In the genomic region with DNA sequence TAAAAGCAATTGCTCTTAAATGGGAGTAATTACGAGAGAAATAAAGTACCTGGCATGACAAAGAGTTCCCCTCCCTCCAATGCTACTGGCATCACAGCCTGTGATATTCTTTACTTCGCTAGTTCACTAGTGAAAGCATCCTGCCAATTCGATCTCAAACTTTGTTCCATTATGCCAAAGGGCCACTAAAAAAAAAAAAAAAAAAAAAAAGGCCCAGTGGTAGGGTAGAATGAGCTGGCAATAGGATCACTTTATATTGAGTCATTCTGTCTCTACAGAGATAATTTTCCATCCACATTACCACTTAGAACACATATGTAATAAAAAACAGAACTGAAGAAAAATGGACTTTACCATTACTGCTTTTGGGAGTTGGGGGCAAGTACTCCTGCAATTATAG, we compare ENCODE assay signal across 14 cellular contexts. TPM values are rescaled to one million over a fixed set of nuclear protein-coding genes. Genes with fewer than 3 reads are reported as not detected.
DNase-seq lines count a peak whose midpoint lies in the region; ATAC-seq, FAIRE-seq and TF ChIP-seq lines count a peak whose summit lies in the region.
"Had no signal": no experiment of that assay in that cellular context is flagged by ENCODE, and none has a peak within 500 bp of the region (broad histone marks: within the 10 kb centered on the region; RNA-seq: fewer than 3 reads in every experiment).

No MANE protein-coding gene starts in this region.

- H3K36me3 Mint-ChIP-seq in activated naive CD4-positive, alpha-beta T cell treated with anti-CD3 and anti-CD28 coated beads, Interleukin-2, amount 10 ng/mL, durations not matched to agents 7 days and 5 days: peaks cover 40% of the 10 kb centered on the region
- peaks cover 55% of the 10 kb centered on the region for H3K36me3 Mint-ChIP-seq in activated CD8-positive, alpha-beta T cell treated with anti-CD3 and anti-CD28 coated beads for 36 hours (ENCODE audit: low read depth)
- peaks cover 56% of the 10 kb centered on the region for H3K36me3 Mint-ChIP-seq in stimulated activated naive CD8-positive, alpha-beta T cell treated with anti-CD3 and anti-CD28 coated beads, Interleukin-15, Interleukin-2, amounts not matched to agents 100 ng/mL and 50 ng/mL, for 24 hours (ENCODE audit: low read depth)

- H3K27me3 Mint-ChIP-seq in activated naive CD4-positive, alpha-beta T cell treated with anti-CD3 and anti-CD28 coated beads, Interleukin-2, amount 10 ng/mL, durations not matched to agents 7 days and 5 days: no peaks in the 10 kb centered on the region
- no peaks in the 10 kb centered on the region for H3K27me3 Mint-ChIP-seq in activated CD8-positive, alpha-beta T cell treated with anti-CD3 and anti-CD28 coated beads for 36 hours
- H3K27me3 Mint-ChIP-seq in stimulated activated naive CD8-positive, alpha-beta T cell treated with anti-CD3 and anti-CD28 coated beads, Interleukin-15, Interleukin-2, amounts not matched to agents 100 ng/mL and 50 ng/mL, for 24 hours: no peaks in the 10 kb centered on the region

- no peak overlapping the region for H3K4me3 ChIP-seq in kidney (ENCODE audit: low read length in 2 of 2)
- H3K4me3 ChIP-seq: Peyer's patch had no signal

- CTCF ChIA-PET in activated naive CD4-positive, alpha-beta T cell treated with anti-CD3 and anti-CD28 coated beads, Interleukin-2, amount 10 ng/mL, durations not matched to agents 7 days and 5 days (lab: Charles Lee): no interaction called here
- CTCF ChIA-PET in activated CD8-positive, alpha-beta T cell treated with anti-CD3 and anti-CD28 coated beads for 36 hours (lab: Charles Lee): interaction anchor here (1.0 kb wide), 1 partner anchor 50 kb away, joined by 3 read pairs; no protein-coding TSS in a partner anchor

- POLR2A ChIA-PET in activated CD8-positive, alpha-beta T cell treated with anti-CD3 and anti-CD28 coated beads for 36 hours (lab: Charles Lee): interaction anchor here (0.8 kb wide), 1 partner anchor 9 kb away, joined by 3 read pairs; no protein-coding TSS in a partner anchor

- DNase-seq in activated naive CD4-positive, alpha-beta T cell treated with anti-CD3 and anti-CD28 coated beads, Interleukin-2, amount 10 ng/mL, durations not matched to agents 7 days and 5 days: no peak
- DNase-seq in activated naive CD4-positive, alpha-beta T cell (lab: John Stamatoyannopoulos, UW): no peak
- peak; percentile 22 for DNase-seq in activated CD8-positive, alpha-beta T cell treated with anti-CD3 and anti-CD28 coated beads for 36 hours
- DNase-seq in fibroblast of the conjunctiva (ENCODE audit: low read depth) (peak; percentile 13), kidney (no peak), globus pallidus (ENCODE audit: low spot score) (no peak)
- DNase-seq: activated CD8-positive, alpha-beta memory T cell treated with anti-CD3 and anti-CD28 coated beads, Interleukin-2, amount 50 U/mL, for 4 hours; DMS53; hypothalamus; Peyer's patch had no signal

- H3K27ac Mint-ChIP-seq in activated naive CD4-positive, alpha-beta T cell treated with anti-CD3 and anti-CD28 coated beads, Interleukin-2, amount 10 ng/mL, durations not matched to agents 7 days and 5 days: peak overlapping the region; percentile 58
- H3K27ac Mint-ChIP-seq in activated CD8-positive, alpha-beta T cell treated with anti-CD3 and anti-CD28 coated beads for 36 hours: peak overlapping the region; percentile 72
- peak overlapping the region; percentile 93 for H3K27ac Mint-ChIP-seq in stimulated activated naive CD8-positive, alpha-beta T cell treated with anti-CD3 and anti-CD28 coated beads, Interleukin-15, Interleukin-2, amounts not matched to agents 100 ng/mL and 50 ng/mL, for 24 hours

- H3K4me1 Mint-ChIP-seq in activated naive CD4-positive, alpha-beta T cell treated with anti-CD3 and anti-CD28 coated beads, Interleukin-2, amount 10 ng/mL, durations not matched to agents 7 days and 5 days: peaks cover 53% of the 10 kb centered on the region
- H3K4me1 Mint-ChIP-seq in activated CD8-positive, alpha-beta T cell treated with anti-CD3 and anti-CD28 coated beads for 36 hours (ENCODE audit: low read depth): peaks cover 52% of the 10 kb centered on the region
- H3K4me1 Mint-ChIP-seq in stimulated activated naive CD8-positive, alpha-beta T cell treated with anti-CD3 and anti-CD28 coated beads, Interleukin-15, Interleukin-2, amounts not matched to agents 100 ng/mL and 50 ng/mL, for 24 hours (ENCODE audit: low read depth): peaks cover 87% of the 10 kb centered on the region

- peak; percentile 81 for ATAC-seq in activated CD8-positive, alpha-beta T cell treated with anti-CD3 and anti-CD28 coated beads for 36 hours
- no peak for ATAC-seq in GM18858 (IDR thresholded peaks at IDR 0.05; ENCODE audit: unreplicated experiment)

- no peak overlapping the region for H3K9ac ChIP-seq in kidney (ENCODE audit: low read length in 2 of 2)

- peaks cover 15 to 30% of the 10 kb centered on the region in 2 donors for H3K4me1 ChIP-seq in kidney (ENCODE audit: control insufficient read depth in 1 of 2, insufficient read depth in 1 of 2, low read depth in 1 of 2, low read length in 2 of 2)

- peak overlapping the region in 1 of 2 donors; percentile 3 for H3K27ac ChIP-seq in kidney (ENCODE audit: low read depth in 2 of 2, low read length in 2 of 2)
- H3K27ac ChIP-seq: Peyer's patch had no signal

- FAIRE-seq in kidney (lab: Jason Lieb, UNC): no peak
- FAIRE-seq: endometrium, H1 had no signal

- peaks cover 7 to 11% of the 10 kb centered on the region in 2 donors for H3K36me3 ChIP-seq in kidney (ENCODE audit: control insufficient read depth in 1 of 2, insufficient read depth in 2 of 2, low read length in 2 of 2)

- no peaks in the 10 kb centered on the region for H3K9me3 Mint-ChIP-seq in activated naive CD4-positive, alpha-beta T cell treated with anti-CD3 and anti-CD28 coated beads, Interleukin-2, amount 10 ng/mL, durations not matched to agents 7 days and 5 days
- no peaks in the 10 kb centered on the region for H3K9me3 Mint-ChIP-seq in activated CD8-positive, alpha-beta T cell treated with anti-CD3 and anti-CD28 coated beads for 36 hours
- no peaks in the 10 kb centered on the region for H3K9me3 Mint-ChIP-seq in stimulated activated naive CD8-positive, alpha-beta T cell treated with anti-CD3 and anti-CD28 coated beads, Interleukin-15, Interleukin-2, amounts not matched to agents 100 ng/mL and 50 ng/mL, for 24 hours

- no peak overlapping the region for H3K4me3 Mint-ChIP-seq in activated naive CD4-positive, alpha-beta T cell treated with anti-CD3 and anti-CD28 coated beads, Interleukin-2, amount 10 ng/mL, durations not matched to agents 7 days and 5 days
- no peak overlapping the region for H3K4me3 Mint-ChIP-seq in activated CD8-positive, alpha-beta T cell treated with anti-CD3 and anti-CD28 coated beads for 36 hours
- H3K4me3 Mint-ChIP-seq in stimulated activated naive CD8-positive, alpha-beta T cell treated with anti-CD3 and anti-CD28 coated beads, Interleukin-15, Interleukin-2, amounts not matched to agents 100 ng/mL and 50 ng/mL, for 24 hours: peak overlapping the region; percentile 8

- TF ChIP-seq CTCF in activated CD8-positive, alpha-beta T cell treated with anti-CD3 and anti-CD28 coated beads for 36 hours (IDR thresholded peaks at IDR 0.05): no peak
- no peak for TF ChIP-seq CTCF in kidney (IDR thresholded peaks at IDR 0.05; ENCODE audit: borderline replicate concordance, extremely low read depth, insufficient read depth)

- intact Hi-C loops in activated CD8-positive, alpha-beta T cell treated with anti-CD3 and anti-CD28 coated beads for 36 hours (cut with micrococcal nuclease): no loop called here
- intact Hi-C loops in kidney (cut with DNase I): no loop called here

- no peaks in the 10 kb centered on the region for H3K9me3 ChIP-seq in kidney (ENCODE audit: control insufficient read depth in 1 of 2, low read length in 2 of 2)
- H3K9me3 ChIP-seq: Peyer's patch had no signal

RNA-seq across cellular contexts. Expression of gene PUM1, which starts 11.2 kb away (rescaled TPM):
- 10 to 100 TPM; 98.0 to 99.0 TPM for total RNA-seq in activated CD8-positive, alpha-beta T cell treated with anti-CD3 and anti-CD28 coated beads for 36 hours
- 150 TPM for total RNA-seq in kidney
- polyA plus RNA-seq in kidney (ENCODE audit: insufficient read depth, low read depth, low replicate concordance): 19.1 TPM

Comparison
In these comparisons a context has a peak if more than half of its experiments do, and no peak if none do; other contexts are left out.
1. DNase-seq: peak in activated CD8-positive, alpha-beta T cell treated with anti-CD3 and anti-CD28 coated beads for 36 hours (single experiment) and fibroblast of the conjunctiva (single experiment); none in activated naive CD4-positive, alpha-beta T cell treated with anti-CD3 and anti-CD28 coated beads, Interleukin-2, amount 10 ng/mL, durations not matched to agents 7 days and 5 days (single experiment), activated naive CD4-positive, alpha-beta T cell (0 of 4), kidney (single experiment) and globus pallidus (single experiment).
2. Peak in every context shown above with its lines, with median percentiles within 50 percentile points of each other: H3K27ac Mint-ChIP-seq.